1 cellular context compared by ENCODE assay signal in genomic region chr4:2402941-2403340, GRCh38.
TF ChIP-seq lines count a peak whose summit lies in the region.

No MANE protein-coding gene starts in this region.

TF ChIP-seq in endothelial cell of umbilical vein, 7 proteins besides CTCF, POLR2A, EP300 and RAD21 (continued from another document):
- TF ChIP-seq JUN (IDR thresholded peaks at IDR 0.05; ENCODE audit: borderline replicate concordance, insufficient read depth, insufficient read length, low read depth) (no peak), MYC (IDR thresholded peaks at IDR 0.05; ENCODE audit: low read depth, low read length) (no peak), POLR2AphosphoS5 (IDR thresholded peaks at IDR 0.05; ENCODE audit: insufficient read depth, low read depth, low read length) (no peak)
